7 cellular contexts compared by ENCODE assay signal in the genomic region with DNA sequence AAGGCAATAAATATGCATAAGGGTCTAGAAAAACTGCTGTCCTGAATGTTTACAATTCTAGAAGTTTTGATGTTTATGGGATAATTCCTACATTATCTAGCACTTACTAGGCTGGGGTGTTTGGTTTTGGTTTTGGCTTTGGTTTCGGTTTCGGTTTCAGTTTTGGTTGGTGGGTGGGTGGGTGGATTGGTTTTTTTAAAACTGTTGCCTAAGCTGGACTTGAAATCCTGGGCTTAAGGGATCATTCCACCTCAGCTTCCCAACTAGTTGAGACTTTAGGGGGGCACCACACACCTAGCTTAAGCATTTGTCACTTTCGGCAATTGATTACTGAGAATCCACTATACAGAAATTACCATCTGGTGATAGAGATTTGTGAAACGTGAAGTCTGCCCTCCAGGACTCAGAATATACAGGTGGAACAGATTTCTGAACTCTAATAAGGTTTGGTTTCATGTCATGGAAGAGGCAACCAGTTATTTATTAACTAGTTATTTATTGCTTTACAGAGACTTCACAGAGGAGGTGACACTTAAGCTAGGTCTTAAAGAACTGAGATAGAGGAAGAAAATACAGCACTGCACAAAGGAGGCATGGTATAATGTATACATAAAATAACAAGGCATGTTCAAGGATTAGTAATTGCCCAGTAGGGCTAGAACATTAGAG.
DNase-seq lines count a peak whose midpoint lies in the region; ATAC-seq, FAIRE-seq and TF ChIP-seq lines count a peak whose summit lies in the region.

No MANE protein-coding gene starts in this region.

- no peaks in the 10 kb centered on the region for H3K4me1 Mint-ChIP-seq in brain

- no peaks in the 10 kb centered on the region for H3K9me3 Mint-ChIP-seq in brain

- FAIRE-seq in GM19239 (lab: Jason Lieb, UNC): peak; percentile 98

- in situ Hi-C loops in G401 (cut with HindIII; ENCODE audit: low sequenced_read_pairs): loop anchor here (10.0 kb wide), 1 partner anchor 112 kb away; a partner anchor contains a TSS

- peak overlapping the region in 3 of 5 experiments; percentile 7 to 43 (median 26) for H3K27ac Mint-ChIP-seq in brain

- no peak for ATAC-seq in HG02885 (IDR thresholded peaks at IDR 0.05; ENCODE audit: poor library complexity, unreplicated experiment)

- no peak for TF ChIP-seq CTCF in brain (conservative IDR thresholded peaks at IDR 0.05)

- H3K27me3 Mint-ChIP-seq in brain: no peaks in the 10 kb centered on the region

- no peak overlapping the region for H3K4me3 Mint-ChIP-seq in brain

- H3K36me3 Mint-ChIP-seq in brain: peaks cover 64% of the 10 kb centered on the region

- DNase-seq in GM19239 (ENCODE audit: insufficient read length, low spot score): no peak
- peak; percentile 69 for DNase-seq in LoVo (ENCODE audit: low spot score)
- DNase-seq in stimulated activated CD4-positive, alpha-beta T cell treated with anti-CD3 and anti-CD28 coated beads, Interleukin-4, amount 100 ng/mL, for 48 hours (ENCODE audit: low read depth in 2 of 2): peak; percentile 34 to 38
- no peak for DNase-seq in DMS 273 treated with DMSO at 0.1 percent for 48 hours (lab: John Stamatoyannopoulos, UW)
- DNase-seq in G401 (ENCODE audit: low spot score): no peak

Comparison
In these comparisons a context has a peak if more than half of its experiments do, and no peak if none do; other contexts are left out.
1. DNase-seq: peak in LoVo (single experiment) and stimulated activated CD4-positive, alpha-beta T cell treated with anti-CD3 and anti-CD28 coated beads, Interleukin-4, amount 100 ng/mL, for 48 hours (2 of 2); none in GM19239 (single experiment), DMS 273 treated with DMSO at 0.1 percent for 48 hours (single experiment) and G401 (single experiment).